Comparison of ENCODE assay signal across 14 cellular contexts in genomic region chrY:8705636-8706300, GRCh38.
A peak's percentile ranks its signal among the peaks of the same experiment; 100 is the strongest.
DNase-seq lines count a peak whose midpoint lies in the region; TF ChIP-seq lines count a peak whose summit lies in the region.
"Had no signal": no experiment of that assay in that cellular context is flagged by ENCODE, and none has a peak within 500 bp of the region (broad histone marks: within the 10 kb centered on the region; RNA-seq: fewer than 3 reads in every experiment).

No MANE protein-coding gene starts in this region.

- no peaks in the 10 kb centered on the region for H3K36me3 Mint-ChIP-seq in type B pancreatic cell
- H3K36me3 Mint-ChIP-seq: CD14-positive monocyte; CD8-positive, alpha-beta T cell; IgD-negative memory B cell had no signal

- H3K4me1 Mint-ChIP-seq in type B pancreatic cell (ENCODE audit: unreplicated experiment): no peaks in the 10 kb centered on the region
- H3K4me1 Mint-ChIP-seq: CD14-positive monocyte, GM23338, IgD-negative memory B cell had no signal

- no peaks in the 10 kb centered on the region for H3K27me3 Mint-ChIP-seq in type B pancreatic cell
- H3K27me3 Mint-ChIP-seq: IgD-negative memory B cell had no signal

- no peak overlapping the region for H3K4me3 Mint-ChIP-seq in type B pancreatic cell
- H3K4me3 Mint-ChIP-seq: CD14-positive monocyte; CD8-positive, alpha-beta T cell; GM23338; IgD-negative memory B cell had no signal

- no peak overlapping the region for H3K27ac Mint-ChIP-seq in type B pancreatic cell
- H3K27ac Mint-ChIP-seq: CD14-positive monocyte; CD8-positive, alpha-beta T cell; GM23338; IgD-negative memory B cell had no signal

- peak; percentile 10 for DNase-seq in LHCN-M2 (ENCODE audit: low read depth)
- DNase-seq in cerebellar cortex (ENCODE audit: low spot score): peak; percentile 75
- DNase-seq in kidney glomerular epithelial cell (lab: John Stamatoyannopoulos, UW): peak; percentile 3
- no peak for DNase-seq in type B pancreatic cell (ENCODE audit: extremely low spot score, unreplicated experiment)
- DNase-seq in activated CD4-positive, CD25-positive, alpha-beta regulatory T cell (lab: John Stamatoyannopoulos, UW): no peak
- DNase-seq in superior temporal gyrus (ENCODE audit: extremely low spot score): no peak
- DNase-seq: CD8-positive, alpha-beta T cell; COR-L47; DND-41; GF-D8; H7 had no signal

- no peaks in the 10 kb centered on the region for H3K9me3 Mint-ChIP-seq in type B pancreatic cell
- H3K9me3 Mint-ChIP-seq: CD8-positive, alpha-beta T cell; IgD-negative memory B cell had no signal

- no peak for TF ChIP-seq CTCF in type B pancreatic cell (conservative IDR thresholded peaks at IDR 0.05)

Comparison
In these comparisons a context has a peak if more than half of its experiments do, and no peak if none do; other contexts are left out.
1. DNase-seq: peak in LHCN-M2 (single experiment), cerebellar cortex (single experiment) and kidney glomerular epithelial cell (single experiment); none in type B pancreatic cell (single experiment), activated CD4-positive, CD25-positive, alpha-beta regulatory T cell (0 of 4) and superior temporal gyrus (single experiment).